In genomic region chr3:30496496-30496966, GRCh38 we compare ENCODE assay signal across 11 cellular contexts.
DNase-seq lines count a peak whose midpoint lies in the region; ATAC-seq and TF ChIP-seq lines count a peak whose summit lies in the region.
"Had no signal": no experiment of that assay in that cellular context is flagged by ENCODE, and none has a peak within 500 bp of the region (broad histone marks: within the 10 kb centered on the region; RNA-seq: fewer than 3 reads in every experiment).

No MANE protein-coding gene starts in this region.

- POLR2A ChIA-PET in activated B cell treated with CpG ODN at 0.5 μM for 24 hours (lab: Charles Lee), result interaction anchor here (1.4 to 1.7 kb wide), 2 partner anchors 19 to 139 kb away, joined by 4 read pairs; no protein-coding TSS in a partner anchor

- TF ChIP-seq CTCF in activated B cell treated with CpG ODN at 0.5 μM for 24 hours (IDR thresholded peaks at IDR 0.05) (no peak), left ventricle myocardium inferior (IDR thresholded peaks at IDR 0.05; ENCODE audit: borderline replicate concordance) (no peak)

- H3K4me3 ChIP-seq in left ventricle myocardium inferior, result no peak overlapping the region
- no peak overlapping the region for H3K4me3 ChIP-seq in skeletal muscle cell (ENCODE audit: low read depth, low read length)

- ATAC-seq in activated B cell treated with CpG ODN at 0.5 μM for 24 hours (ENCODE audit: low read depth), result no peak
- ATAC-seq: left colon had no signal

- no peaks in the 10 kb centered on the region for H3K9me3 Mint-ChIP-seq in activated B cell treated with CpG ODN at 0.5 μM for 24 hours

- H3K4me1 Mint-ChIP-seq in activated B cell treated with CpG ODN at 0.5 μM for 24 hours, result peaks cover 64% of the 10 kb centered on the region

- no peak for TF ChIP-seq POLR2A in erythroblast (IDR thresholded peaks at IDR 0.05; ENCODE audit: low read length)

- H3K27me3 ChIP-seq in left ventricle myocardium inferior (ENCODE audit: low read depth), result no peaks in the 10 kb centered on the region

- DNase-seq in EL (peak; percentile 79), activated B cell treated with CpG ODN at 0.5 μM for 24 hours (no peak), left ventricle myocardium inferior (peak; percentile 26), skeletal muscle cell (ENCODE audit: low read depth) (peak; percentile 67), erythroblast (lab: John Stamatoyannopoulos, UW) (no peak), NCI-H2081 treated with DMSO at 0.1 percent for 48 hours (lab: John Stamatoyannopoulos, UW) (no peak), DMS153 treated with DMSO at 0.1 percent for 48 hours (lab: John Stamatoyannopoulos, UW; ENCODE audit: unreplicated experiment) (no peak)
- DNase-seq in stimulated activated CD4-positive, alpha-beta T cell treated with anti-CD3 and anti-CD28 coated beads, Interleukin-4, amount 100 ng/mL, for 1 hour, result no peak
- DNase-seq: GDM1, KG1 had no signal

- H3K36me3 Mint-ChIP-seq in activated B cell treated with CpG ODN at 0.5 μM for 24 hours (ENCODE audit: low read depth), result no peaks in the 10 kb centered on the region

- H3K9me3 ChIP-seq in left ventricle myocardium inferior (replicated peaks), result no peaks in the 10 kb centered on the region

- intact Hi-C loops in activated B cell treated with CpG ODN at 0.5 μM for 24 hours (cut with micrococcal nuclease) (no loop called here), left ventricle myocardium inferior (cut with micrococcal nuclease) (no loop called here)

- no peaks in the 10 kb centered on the region for H3K36me3 ChIP-seq in left ventricle myocardium inferior

- peak overlapping the region; percentile 35 for H3K27ac Mint-ChIP-seq in activated B cell treated with CpG ODN at 0.5 μM for 24 hours

- H3K27me3 Mint-ChIP-seq in activated B cell treated with CpG ODN at 0.5 μM for 24 hours, result no peaks in the 10 kb centered on the region

- no peak overlapping the region for H3K4me3 Mint-ChIP-seq in activated B cell treated with CpG ODN at 0.5 μM for 24 hours

- peaks cover 64% of the 10 kb centered on the region for H3K4me1 ChIP-seq in left ventricle myocardium inferior

- CTCF ChIA-PET in activated B cell treated with CpG ODN at 0.5 μM for 24 hours (lab: Charles Lee), result interaction anchor here (0.6 kb wide), 1 partner anchor 110 kb away, joined by 3 read pairs; the partner anchor contains the start of gene TGFBR2

- H3K27ac ChIP-seq in left ventricle myocardium inferior (replicated peaks), result peak overlapping the region; percentile 80

Comparison
In these comparisons a context has a peak if more than half of its experiments do, and no peak if none do; other contexts are left out.
1. DNase-seq: peak in EL (single experiment), left ventricle myocardium inferior (single experiment) and skeletal muscle cell (single experiment); none in activated B cell treated with CpG ODN at 0.5 μM for 24 hours (single experiment), stimulated activated CD4-positive, alpha-beta T cell treated with anti-CD3 and anti-CD28 coated beads, Interleukin-4, amount 100 ng/mL, for 1 hour (single experiment), erythroblast (0 of 2), NCI-H2081 treated with DMSO at 0.1 percent for 48 hours (single experiment) and DMS153 treated with DMSO at 0.1 percent for 48 hours (single experiment).